In the genomic region with DNA sequence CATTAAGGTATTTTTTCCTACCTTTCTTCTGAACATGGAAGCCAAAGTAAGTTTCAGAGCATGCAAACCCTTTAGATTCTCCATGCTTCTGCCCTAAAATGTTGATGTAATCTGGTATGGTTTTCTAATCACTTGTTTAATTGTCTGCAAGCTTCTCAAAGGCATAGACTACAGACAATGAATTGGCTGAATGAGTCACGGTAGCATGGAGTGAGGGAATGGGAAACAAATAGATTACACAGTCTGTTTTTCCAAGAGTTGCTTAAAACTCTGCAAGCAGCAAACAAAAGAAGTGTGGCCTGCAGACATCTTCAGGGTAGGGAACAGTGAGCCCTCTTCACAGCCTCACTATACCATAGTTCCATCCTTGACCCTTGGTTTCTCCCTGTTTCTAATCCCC, we compare ENCODE assay signal across 28 cellular contexts.
DNase-seq lines count a peak whose midpoint lies in the region; ATAC-seq, FAIRE-seq and TF ChIP-seq lines count a peak whose summit lies in the region.
"Had no signal": no experiment of that assay in that cellular context is flagged by ENCODE, and none has a peak within 500 bp of the region (broad histone marks: within the 10 kb centered on the region; RNA-seq: fewer than 3 reads in every experiment).

No MANE protein-coding gene starts in this region.

- H3K79me2 ChIP-seq in endothelial cell of umbilical vein (ENCODE audit: control insufficient read depth, insufficient read depth, low read length), result no peaks in the 10 kb centered on the region

- intact Hi-C loops in endothelial cell of umbilical vein (cut with micrococcal nuclease), result no loop called here

- DNase-seq in H54 (ENCODE audit: insufficient read length, low spot score) (no peak), SK-MEL-5 (ENCODE audit: low read depth, low spot score) (peak; percentile 8), endothelial cell of umbilical vein (ENCODE audit: low read depth, low spot score) (peak; percentile 49), NCI-H2081 (lab: John Stamatoyannopoulos, UW) (no peak)
- DNase-seq in activated effector memory CD4-positive, alpha-beta T cell treated with Interleukin-2 at 50 U/mL for 16 hours, result no peak
- DNase-seq in activated CD4-positive, CD25-positive, alpha-beta regulatory T cell treated with anti-CD3 and anti-CD28 coated beads, Interleukin-2, amount 50 U/mL, for 72 hours, result no peak
- DNase-seq: activated CD4-positive, alpha-beta T cell treated with anti-CD3 and anti-CD28 coated beads for 1 hour; activated CD8-positive, alpha-beta T cell treated with anti-CD3 and anti-CD28 coated beads, Interleukin-2, amount 10 ng/mL, durations not matched to agents 7 days and 5 days; activated gamma-delta T cell treated with Interleukin-2 at 50 U/mL for 16 hours; Calu3; EL; left lung; midbrain; NCI-H1105 treated with DMSO at 0.1 percent for 48 hours; NCI-H2029 treated with DMSO at 0.1 percent for 48 hours; NCI-H226; NCI-H748 treated with DMSO at 0.1 percent for 48 hours; pancreas; right lobe of liver; stomach; tibial artery had no signal

- H3K9me3 ChIP-seq in endothelial cell of umbilical vein (replicated peaks; ENCODE audit: control insufficient read depth, insufficient read depth, low read length) (no peaks in the 10 kb centered on the region), mesodermal cell (ENCODE audit: control insufficient read depth, low read length) (no peaks in the 10 kb centered on the region)
- H3K9me3 ChIP-seq: left lung, pancreas, right lobe of liver, stomach, tibial artery had no signal

- in situ Hi-C loops in SK-MEL-5 (cut with HindIII; ENCODE audit: low pct_unique_long_range_greater_than_20kb, low sequenced_read_pairs), result no loop called here

- FAIRE-seq in H54 (lab: Jason Lieb, UNC) (peak; percentile 88), endothelial cell of umbilical vein (lab: Jason Lieb, UNC) (peak; percentile 24)
- FAIRE-seq: endometrium, pancreas had no signal

- no peak for ATAC-seq in HG03196 (IDR thresholded peaks at IDR 0.05; ENCODE audit: unreplicated experiment)
- ATAC-seq: activated CD8-positive, alpha-beta T cell treated with anti-CD3 and anti-CD28 coated beads, Interleukin-2, amount 10 ng/mL, durations not matched to agents 7 days and 5 days; HCT116; left lung; natural killer cell treated with Interleukin-12 subunit alpha and Interleukin-12 subunit beta and Interleukin-15 and Interleukin-18, amount 100 ng/mL, for 72 hours; pancreas; right lobe of liver; Right ventricle myocardium inferior had no signal

- H3K9ac ChIP-seq in endothelial cell of umbilical vein (replicated peaks; ENCODE audit: extremely low read depth, insufficient read depth, low read length), result no peak overlapping the region

- H3K4me2 ChIP-seq in endothelial cell of umbilical vein (ENCODE audit: insufficient read depth, low read length), result no peak overlapping the region

- WGBS in mesodermal cell (ENCODE audit: insufficient coverage in 2 of 2), 2 experiments, result 63 to 67% methylated on average over 1 of the region's 1 CpG

- H3K4me1 ChIP-seq in endothelial cell of umbilical vein (ENCODE audit: control insufficient read depth, extremely low read depth, insufficient read depth, low read length) (no peaks in the 10 kb centered on the region), mesodermal cell (ENCODE audit: control insufficient read depth, insufficient read depth, low read length, poor library complexity, severe bottlenecking) (peaks cover 4% of the 10 kb centered on the region)
- H3K4me1 ChIP-seq: left lung, pancreas, right lobe of liver, stomach had no signal

- H2AFZ ChIP-seq in endothelial cell of umbilical vein (ENCODE audit: low read depth, low read length), result no peak overlapping the region

- TF ChIP-seq CTCF in endothelial cell of umbilical vein (IDR thresholded peaks at IDR 0.05; ENCODE audit: extremely low read depth in 1 of 2, insufficient read depth in 1 of 2, low read depth in 1 of 2, low read length in 2 of 2), result no peak

- BruUV-seq in endothelial cell of umbilical vein (replicated peaks; lab: Mats Ljungman, UMichigan), result no TSS peak

- H4K20me1 ChIP-seq in endothelial cell of umbilical vein (replicated peaks; ENCODE audit: control insufficient read depth, extremely low read depth, insufficient read depth, low read length), result no peaks in the 10 kb centered on the region

- CTCF ChIA-PET in endothelial cell of umbilical vein (lab: Charles Lee), result no interaction called here

- H3K4me3 ChIP-seq in endothelial cell of umbilical vein (replicated peaks in 1 of 3; ENCODE audit: insufficient read depth in 1 of 3, low read depth in 1 of 3, low read length in 3 of 3) (no peak overlapping the region), mesodermal cell (ENCODE audit: extremely low read depth, insufficient read depth, low read length, poor library complexity, severe bottlenecking) (no peak overlapping the region)
- H3K4me3 ChIP-seq: left lung, pancreas, right lobe of liver, stomach, tibial artery had no signal

- POLR2A ChIA-PET in endothelial cell of umbilical vein (lab: Charles Lee), result no interaction called here

- no peaks in the 10 kb centered on the region for H3K27me3 ChIP-seq in endothelial cell of umbilical vein (ENCODE audit: control insufficient read depth in 2 of 2, insufficient read depth in 2 of 2, low read length in 2 of 2)
- H3K27me3 ChIP-seq: left lung, pancreas, right lobe of liver, stomach, tibial artery had no signal

- TF ChIP-seq POLR2A in H54 (IDR thresholded peaks at IDR 0.05; ENCODE audit: low read depth, low read length) (no peak), endothelial cell of umbilical vein (IDR thresholded peaks at IDR 0.05; ENCODE audit: low read depth, low read length) (no peak)

- H3K36me3 ChIP-seq in endothelial cell of umbilical vein (ENCODE audit: control insufficient read depth in 2 of 2, extremely low read depth in 1 of 2, insufficient read depth in 2 of 2, low read length in 2 of 2), result no peaks in the 10 kb centered on the region
- no peaks in the 10 kb centered on the region for H3K36me3 ChIP-seq in mesodermal cell (ENCODE audit: control insufficient read depth, insufficient read depth, low read length)
- H3K36me3 ChIP-seq: left lung, pancreas, right lobe of liver, stomach, tibial artery had no signal

- no peaks in the 10 kb centered on the region for H3K9me1 ChIP-seq in endothelial cell of umbilical vein (replicated peaks; ENCODE audit: control insufficient read depth, extremely low read depth, insufficient read depth, low read length)

- no peak overlapping the region for H3K27ac ChIP-seq in endothelial cell of umbilical vein (ENCODE audit: insufficient read depth, low read depth, low read length)
- peak overlapping the region; percentile 33 for H3K27ac ChIP-seq in mesodermal cell (ENCODE audit: low read depth, low read length, severe bottlenecking)
- H3K27ac ChIP-seq: C4-2B, left lung, pancreas, right lobe of liver, stomach, tibial artery had no signal

- dilution Hi-C loops in endothelial cell of umbilical vein (cut with MboI; ENCODE audit: extremely low pct_ligation_motif_present, low sequenced_read_pairs), result no loop called here

TF ChIP-seq in endothelial cell of umbilical vein, 7 proteins besides CTCF, POLR2A, EP300 and RAD21:
- TF ChIP-seq POLR2AphosphoS5 (IDR thresholded peaks at IDR 0.05; ENCODE audit: insufficient read depth, low read depth, low read length) (no peak), FOS (IDR thresholded peaks at IDR 0.05; ENCODE audit: borderline replicate concordance, insufficient read depth, low read length) (peak; percentile 23)

Comparison
In these comparisons a context has a peak if more than half of its experiments do, and no peak if none do; other contexts are left out.
1. DNase-seq: peak in SK-MEL-5 (single experiment) and endothelial cell of umbilical vein (single experiment); none in H54 (single experiment), activated effector memory CD4-positive, alpha-beta T cell treated with Interleukin-2 at 50 U/mL for 16 hours (single experiment), NCI-H2081 (0 of 2) and activated CD4-positive, CD25-positive, alpha-beta regulatory T cell treated with anti-CD3 and anti-CD28 coated beads, Interleukin-2, amount 50 U/mL, for 72 hours (single experiment).